Comparison of ENCODE assay signal across 10 cellular contexts in genomic region chr10:60358282-60358681, GRCh38. TPM values are rescaled to one million over a fixed set of nuclear protein-coding genes. Genes with fewer than 3 reads are reported as not detected.
DNase-seq lines count a peak whose midpoint lies in the region; ATAC-seq and TF ChIP-seq lines count a peak whose summit lies in the region.
"Had no signal": no experiment of that assay in that cellular context is flagged by ENCODE, and none has a peak within 500 bp of the region (broad histone marks: within the 10 kb centered on the region; RNA-seq: fewer than 3 reads in every experiment).

No MANE protein-coding gene starts in this region.

- intact Hi-C loops in natural killer cell (cut with micrococcal nuclease) = no loop called here

- H3K4me1 Mint-ChIP-seq in natural killer cell = no peaks in the 10 kb centered on the region

- no peak overlapping the region for H3K27ac Mint-ChIP-seq in activated naive CD4-positive, alpha-beta T cell treated with anti-CD3 and anti-CD28 coated beads, Interleukin-2, amount 50 U/mL, for 72 hours
- H3K27ac Mint-ChIP-seq in natural killer cell = no peak overlapping the region
- H3K27ac Mint-ChIP-seq: progenitor cell of endocrine pancreas had no signal

- H3K27me3 Mint-ChIP-seq in natural killer cell (ENCODE audit: low read depth in 2 of 2) = no peaks in the 10 kb centered on the region
- H3K27me3 Mint-ChIP-seq: progenitor cell of endocrine pancreas had no signal

- DNase-seq in activated naive CD4-positive, alpha-beta T cell treated with anti-CD3 and anti-CD28 coated beads, Interleukin-2, amount 50 U/mL, for 72 hours (ENCODE audit: low spot score in 2 of 2) = no peak
- DNase-seq in activated naive CD4-positive, alpha-beta T cell (lab: John Stamatoyannopoulos, UW) = no peak
- DNase-seq in Kasumi-1 (lab: John Stamatoyannopoulos, UW) (no peak), KBM-7 (no peak), natural killer cell (no peak)
- DNase-seq: NCI-H226 had no signal

- in situ Hi-C loops in KBM-7 (cut with MboI; ENCODE audit: low pct_unique_long_range_greater_than_20kb, low sequenced_read_pairs) = no loop called here

- H3K4me3 Mint-ChIP-seq in natural killer cell = no peak overlapping the region

- ATAC-seq in activated naive CD4-positive, alpha-beta T cell treated with anti-CD3 and anti-CD28 coated beads, Interleukin-2, amount 50 U/mL, for 72 hours = peak; percentile 76 to 93
- ATAC-seq in GM21737 (IDR thresholded peaks at IDR 0.05; ENCODE audit: unreplicated experiment) = peak; percentile 90
- ATAC-seq in HG03280 (IDR thresholded peaks at IDR 0.05; ENCODE audit: unreplicated experiment) = peak; percentile 85
- ATAC-seq in SK-N-SH treated with all-trans-retinoic acid at 6 μM for 48 hours = no peak
- ATAC-seq in natural killer cell = no peak

- no peaks in the 10 kb centered on the region for H3K9me3 Mint-ChIP-seq in activated naive CD4-positive, alpha-beta T cell treated with anti-CD3 and anti-CD28 coated beads, Interleukin-2, amount 50 U/mL, for 72 hours
- H3K9me3 Mint-ChIP-seq in natural killer cell = no peaks in the 10 kb centered on the region

- TF ChIP-seq CTCF in natural killer cell (IDR thresholded peaks at IDR 0.05) = no peak

- no peaks in the 10 kb centered on the region for H3K36me3 Mint-ChIP-seq in activated naive CD4-positive, alpha-beta T cell treated with anti-CD3 and anti-CD28 coated beads, Interleukin-2, amount 50 U/mL, for 72 hours
- no peaks in the 10 kb centered on the region for H3K36me3 Mint-ChIP-seq in natural killer cell

TF ChIP-seq in SK-N-SH treated with all-trans-retinoic acid at 6 μM for 48 hours, 23 proteins besides CTCF, POLR2A, EP300 and RAD21:
- TF ChIP-seq PPARA (CRISPR knock-in tag; IDR thresholded peaks at IDR 0.05; ENCODE audit: borderline replicate concordance) (no peak), TCF4 (CRISPR knock-in tag; IDR thresholded peaks at IDR 0.05; ENCODE audit: borderline replicate concordance) (no peak), CREB5 (CRISPR knock-in tag; IDR thresholded peaks at IDR 0.05; ENCODE audit: low read depth) (no peak), TSHZ2 (CRISPR knock-in tag; IDR thresholded peaks at IDR 0.05) (no peak), ZNF565 (CRISPR knock-in tag; conservative IDR thresholded peaks at IDR 0.05; ENCODE audit: low read depth) (no peak), ARNTL (CRISPR knock-in tag; IDR thresholded peaks at IDR 0.05; ENCODE audit: borderline replicate concordance, low read depth) (no peak), BACH2 (CRISPR knock-in tag; IDR thresholded peaks at IDR 0.05; ENCODE audit: borderline replicate concordance) (no peak), OSR1 (CRISPR knock-in tag; IDR thresholded peaks at IDR 0.05) (no peak), ZC3H10 (CRISPR knock-in tag; IDR thresholded peaks at IDR 0.05) (no peak)

RNA-seq across cellular contexts. Expression of gene ANK3, which starts 31.4 kb away (rescaled TPM):
- total RNA-seq in activated naive CD4-positive, alpha-beta T cell treated with anti-CD3 and anti-CD28 coated beads, Interleukin-2, amount 50 U/mL, for 72 hours = 10 to 100 TPM; 50.5 to 53.7 TPM
- 10 to 100 TPM in 2 of 3 donors, 1 to 10 TPM in 1; 4.4 to 12.9 (median 11.4) TPM for total RNA-seq in natural killer cell

Comparison
In these comparisons a context has a peak if more than half of its experiments do, and no peak if none do; other contexts are left out.
1. ATAC-seq: peak in activated naive CD4-positive, alpha-beta T cell treated with anti-CD3 and anti-CD28 coated beads, Interleukin-2, amount 50 U/mL, for 72 hours (2 of 2), GM21737 (single experiment) and HG03280 (single experiment); none in SK-N-SH treated with all-trans-retinoic acid at 6 μM for 48 hours (single experiment) and natural killer cell (0 of 3).